In genomic region chr3:129304141-129304540, GRCh38 we compare ENCODE assay signal across 10 cellular contexts. TPM values are rescaled to one million over a fixed set of nuclear protein-coding genes. Genes with fewer than 3 reads are reported as not detected.
DNase-seq lines count a peak whose midpoint lies in the region; ATAC-seq and TF ChIP-seq lines count a peak whose summit lies in the region.
"Had no signal": no experiment of that assay in that cellular context is flagged by ENCODE, and none has a peak within 500 bp of the region (broad histone marks: within the 10 kb centered on the region; RNA-seq: fewer than 3 reads in every experiment).

No MANE protein-coding gene starts in this region.

- H3K79me1 ChIP-seq in IMR-90 (ENCODE audit: low read depth in 1 of 2, low read length in 2 of 2), result no peaks in the 10 kb centered on the region

- intact Hi-C loops in IMR-90 (cut with micrococcal nuclease), result no loop called here

- H3K9me3 Mint-ChIP-seq in CD8-positive, alpha-beta memory T cell, result no peaks in the 10 kb centered on the region
- no peaks in the 10 kb centered on the region for H3K9me3 Mint-ChIP-seq in neural progenitor cell

- peaks cover 3 to 15% (median 12%) of the 10 kb centered on the region in 3 donors for H3K4me1 Mint-ChIP-seq in CD8-positive, alpha-beta memory T cell
- peaks cover 19% of the 10 kb centered on the region for H3K4me1 Mint-ChIP-seq in neural progenitor cell

- no peak overlapping the region for H3K4me2 ChIP-seq in IMR-90 (ENCODE audit: low read depth, low read length)
- no peak overlapping the region for H3K4me2 ChIP-seq in neural progenitor cell

- H2BK5ac ChIP-seq in IMR-90 (ENCODE audit: low read depth, low read length, poor library complexity, severe bottlenecking), result peak overlapping the region; percentile 68

- H2BK15ac ChIP-seq in IMR-90 (ENCODE audit: low read depth, low read length), result 0 out of 3 replicates have a peak overlapping the region, but pooled peaks have one; percentile 27

- H3K36me3 ChIP-seq in CD8-positive, alpha-beta memory T cell (ENCODE audit: insufficient read depth, low read length), result peaks cover 27% of the 10 kb centered on the region
- H3K36me3 ChIP-seq in IMR-90 (ENCODE audit: control insufficient read depth, insufficient read depth, low read length), result peaks cover 8% of the 10 kb centered on the region
- peaks cover 9% of the 10 kb centered on the region for H3K36me3 ChIP-seq in brain microvascular endothelial cell (replicated peaks)
- H3K36me3 ChIP-seq in neural progenitor cell, result no peaks in the 10 kb centered on the region

- H4K91ac ChIP-seq in IMR-90 (ENCODE audit: insufficient read depth, low read depth, low read length), result 0 out of 2 replicates have a peak overlapping the region, but pooled peaks have one; percentile 29

- H3F3A ChIP-seq in neural progenitor cell (ENCODE audit: low read depth), result peaks cover 30% of the 10 kb centered on the region

- peak overlapping the region; percentile 23; the same call in 1 of the 2 replicates for H2BK20ac ChIP-seq in IMR-90 (ENCODE audit: low read depth, low read length)

- TF ChIP-seq RAD21 in IMR-90 (IDR thresholded peaks at IDR 0.05; ENCODE audit: low read length), result no peak

- CTCF ChIA-PET in CD8-positive, alpha-beta memory T cell (lab: Charles Lee), result no interaction called here
- CTCF ChIA-PET in IMR-90 (lab: Yijun Ruan, JAX), result interaction anchor here (1.1 kb wide), 1 partner anchor 12 kb away, joined by 3 read pairs; a partner anchor contains a TSS

- peak overlapping the region; percentile 29; the same call in 1 of the 2 replicates for H3K23ac ChIP-seq in IMR-90 (ENCODE audit: low read depth, low read length)

- peak overlapping the region in 5 of 8 donors; percentile 17 to 86 (median 51) for H3K27ac Mint-ChIP-seq in CD8-positive, alpha-beta memory T cell
- peak overlapping the region; percentile 29 for H3K27ac Mint-ChIP-seq in neural progenitor cell

- peaks cover 11% of the 10 kb centered on the region for H3K9me1 ChIP-seq in IMR-90 (ENCODE audit: insufficient read depth, low read length)

- H4K5ac ChIP-seq in IMR-90 (ENCODE audit: low read depth, low read length), result no peak overlapping the region; the same call in 1 of the 2 replicates

- no peak overlapping the region for H2BK120ac ChIP-seq in IMR-90 (ENCODE audit: low read depth, low read length)

- no peak overlapping the region for H3K4me3 ChIP-seq in CD8-positive, alpha-beta memory T cell (ENCODE audit: low read length)
- H3K4me3 ChIP-seq in IMR-90 (ENCODE audit: insufficient read depth, low read depth, low read length) (no peak overlapping the region), brain microvascular endothelial cell (ENCODE audit: low read depth, low read length) (no peak overlapping the region), neural progenitor cell (no peak overlapping the region)
- H3K4me3 ChIP-seq: thyroid gland had no signal

- dilution Hi-C loops in IMR-90 (cut with HindIII; ENCODE audit: low sequenced_read_pairs, unreplicated experiment), result no loop called here

- H3K27me3 ChIP-seq in CD8-positive, alpha-beta memory T cell (ENCODE audit: insufficient read depth, low read length, poor library complexity, severe bottlenecking), result no peaks in the 10 kb centered on the region
- no peaks in the 10 kb centered on the region for H3K27me3 ChIP-seq in IMR-90 (ENCODE audit: control insufficient read depth, insufficient read depth, low read length)
- H3K27me3 ChIP-seq in brain microvascular endothelial cell (replicated peaks), result no peaks in the 10 kb centered on the region
- no peaks in the 10 kb centered on the region for H3K27me3 ChIP-seq in neural progenitor cell
- H3K27me3 ChIP-seq: thyroid gland had no signal

- no peaks in the 10 kb centered on the region for H3K4me1 ChIP-seq in CD8-positive, alpha-beta memory T cell (ENCODE audit: insufficient read depth, low read length)
- H3K4me1 ChIP-seq in IMR-90 (ENCODE audit: control insufficient read depth, insufficient read depth, low read length), result peaks cover 12% of the 10 kb centered on the region
- H3K4me1 ChIP-seq in neural progenitor cell, result peaks cover 10% of the 10 kb centered on the region

- 0% methylated on average over 1 of the region's 1 CpG; no CpG with 5 or more reads in 1 of the 2 experiments for WGBS in IMR-90 (ENCODE audit: extremely low coverage in 2 of 2, insufficient read length in 1 of 2), 2 experiments

- peaks cover 0 to 69% (median 15%) of the 10 kb centered on the region in 3 donors for H3K36me3 Mint-ChIP-seq in CD8-positive, alpha-beta memory T cell
- H3K36me3 Mint-ChIP-seq in neural progenitor cell, result peaks cover 22% of the 10 kb centered on the region

- ATAC-seq in IMR-90 (ENCODE audit: low read depth), result peak; percentile 76
- ATAC-seq in HG03442 (IDR thresholded peaks at IDR 0.05; ENCODE audit: unreplicated experiment), result no peak

- peak overlapping the region; percentile 21; the same call in 1 of the 2 replicates for H3K9ac ChIP-seq in IMR-90 (ENCODE audit: low read depth, low read length)
- H3K9ac ChIP-seq in neural progenitor cell, result no peak overlapping the region

- peak overlapping the region; percentile 49 for H2AK9ac ChIP-seq in IMR-90 (replicated peaks; ENCODE audit: low read depth, low read length, poor library complexity)

- no peak for TF ChIP-seq CTCF in IMR-90 (conservative IDR thresholded peaks at IDR 0.05; ENCODE audit: low read depth, low read length)
- TF ChIP-seq CTCF in brain microvascular endothelial cell (IDR thresholded peaks at IDR 0.05; ENCODE audit: low read depth, low read length, missing control alignments), result no peak
- TF ChIP-seq CTCF in neural progenitor cell (IDR thresholded peaks at IDR 0.05), result no peak

- H4K20me1 ChIP-seq in IMR-90 (ENCODE audit: insufficient read depth, low read length) (no peaks in the 10 kb centered on the region; the same call in 1 of the 2 replicates), neural progenitor cell (ENCODE audit: low read depth) (no peaks in the 10 kb centered on the region)

- POLR2A ChIA-PET in CD8-positive, alpha-beta memory T cell (lab: Charles Lee), result no interaction called here
- POLR2A ChIA-PET in IMR-90 (lab: Charles Lee; ENCODE audit: unreplicated experiment), result interaction anchor here (0.6 kb wide), 1 partner anchor 8 kb away, joined by 5 read pairs; no protein-coding TSS in a partner anchor

- no peak overlapping the region for H3K27ac ChIP-seq in CD8-positive, alpha-beta memory T cell (ENCODE audit: low read depth, low read length)
- H3K27ac ChIP-seq in IMR-90 (ENCODE audit: insufficient read depth, low read length), result peak overlapping the region; percentile 56; the same call in 1 of the 2 replicates
- no peak overlapping the region for H3K27ac ChIP-seq in brain microvascular endothelial cell
- H3K27ac ChIP-seq in neural progenitor cell, result peak overlapping the region; percentile 5

- peak overlapping the region; percentile 34; the same call in 1 of the 2 replicates for H3K18ac ChIP-seq in IMR-90 (ENCODE audit: low read depth, low read length)

- no peak overlapping the region for H3K56ac ChIP-seq in IMR-90 (ENCODE audit: extremely low read depth, insufficient read depth, low read length)

- H3K9me3 ChIP-seq in CD8-positive, alpha-beta memory T cell (ENCODE audit: low read length), result no peaks in the 10 kb centered on the region
- H3K9me3 ChIP-seq in IMR-90 (ENCODE audit: control insufficient read depth, insufficient read depth, low read length), result no peaks in the 10 kb centered on the region
- no peaks in the 10 kb centered on the region for H3K9me3 ChIP-seq in neural progenitor cell (ENCODE audit: low read depth)
- H3K9me3 ChIP-seq: thyroid gland had no signal

- no peaks in the 10 kb centered on the region for H3K79me2 ChIP-seq in neural progenitor cell (ENCODE audit: low read depth)

- no peak overlapping the region for H3K4me3 Mint-ChIP-seq in CD8-positive, alpha-beta memory T cell
- H3K4me3 Mint-ChIP-seq in neural progenitor cell, result no peak overlapping the region

- in situ Hi-C loops in IMR-90 (cut with MboI; ENCODE audit: low sequenced_read_pairs) (no loop called here), brain microvascular endothelial cell (cut with HindIII; ENCODE audit: low pct_ligation_motif_present, low sequenced_read_pairs) (no loop called here)

- H4K8ac ChIP-seq in IMR-90 (ENCODE audit: low read depth in 2 of 2, low read length in 2 of 2), result peak overlapping the region in 1 of 2 experiments; percentile 36; a peak in 1 of 4 replicates

- H3K14ac ChIP-seq in IMR-90 (replicated peaks; ENCODE audit: low read depth, low read length), result no peak overlapping the region

- TF ChIP-seq POLR2A in IMR-90 (IDR thresholded peaks at IDR 0.05; ENCODE audit: low read depth, low read length), result no peak

- H2AK5ac ChIP-seq in IMR-90 (ENCODE audit: low read depth, low read length), result peak overlapping the region; percentile 3; the same call in 1 of the 2 replicates

- BruUV-seq in IMR-90 (replicated peaks; lab: Mats Ljungman, UMichigan), result no TSS peak

- H3K4ac ChIP-seq in IMR-90 (ENCODE audit: low read depth, low read length), result peak overlapping the region; percentile 14; the same call in 1 of the 2 replicates

- no peaks in the 10 kb centered on the region for H3K27me3 Mint-ChIP-seq in CD8-positive, alpha-beta memory T cell
- peaks cover 2% of the 10 kb centered on the region for H3K27me3 Mint-ChIP-seq in neural progenitor cell (ENCODE audit: insufficient read depth, low read depth)

- no peak for DNase-seq in CD8-positive, alpha-beta memory T cell
- peak; percentile 44 for DNase-seq in IMR-90
- DNase-seq in brain microvascular endothelial cell, result peak; percentile 15
- no peak for DNase-seq in neural progenitor cell (ENCODE audit: low spot score)
- DNase-seq in NCI-H345 (lab: John Stamatoyannopoulos, UW), result no peak
- DNase-seq in stimulated activated naive CD4-positive, alpha-beta T cell treated with Interleukin-2 at 50 U/mL for 16 hours (lab: John Stamatoyannopoulos, UW), result no peak
- DNase-seq: activated CD4-positive, alpha-beta T cell treated with anti-CD3 and anti-CD28 coated beads, Interleukin-2, amount 50 U/mL, for 48 hours; SW 1271; thyroid gland had no signal

- H2AFZ ChIP-seq in IMR-90 (replicated peaks; ENCODE audit: low read length, poor library complexity), result no peak overlapping the region
- no peak overlapping the region for H2AFZ ChIP-seq in neural progenitor cell (replicated peaks)

RNA-seq across cellular contexts. Expression of gene HMCES, which starts 25.5 kb away (rescaled TPM):
- 10 to 100 TPM; 64.3 to 64.6 TPM for total RNA-seq in CD8-positive, alpha-beta memory T cell
- polyA plus RNA-seq in CD8-positive, alpha-beta memory T cell, result 97.9 TPM
- total RNA-seq in IMR-90 (2012; rRNA removed) (25.8 and 26.0 TPM in 2 replicates), neural progenitor cell (ENCODE audit: low replicate concordance) (25.1 and 28.6 TPM in 2 replicates)
- polyA plus RNA-seq in IMR-90 (2012; rRNA removed), result 25.9 and 30.5 TPM in 2 replicates
- 16.8 and 25.4 TPM in 2 replicates for polyA plus RNA-seq in IMR-90 (2012; cell fraction: cytosol; rRNA removed)
- polyA plus RNA-seq in IMR-90 (2012; cell fraction: nucleus; rRNA removed; ENCODE audit: low replicate concordance), result 11.2 and 17.5 TPM in 2 replicates

RNA-seq across cellular contexts. Expression of gene COPG1, which starts 54.7 kb away (rescaled TPM):
- 100 to 1,000 TPM; 134 to 136 TPM for total RNA-seq in CD8-positive, alpha-beta memory T cell
- 101 TPM for polyA plus RNA-seq in CD8-positive, alpha-beta memory T cell
- 440 and 446 TPM in 2 replicates for total RNA-seq in IMR-90 (2012; rRNA removed)
- polyA plus RNA-seq in IMR-90 (2012; rRNA removed), result 179 and 203 TPM in 2 replicates
- 129 and 134 TPM in 2 replicates for polyA plus RNA-seq in IMR-90 (2012; cell fraction: cytosol; rRNA removed)
- polyA plus RNA-seq in IMR-90 (2012; cell fraction: nucleus; rRNA removed; ENCODE audit: low replicate concordance), result 177 and 240 TPM in 2 replicates
- 65.4 and 79.3 TPM in 2 replicates for total RNA-seq in neural progenitor cell (ENCODE audit: low replicate concordance)

Comparison
In these comparisons a context has a peak if more than half of its experiments do, and no peak if none do; other contexts are left out.
1. DNase-seq: peak in IMR-90 (single experiment) and brain microvascular endothelial cell (single experiment); none in CD8-positive, alpha-beta memory T cell (0 of 5), neural progenitor cell (single experiment), NCI-H345 (single experiment) and stimulated activated naive CD4-positive, alpha-beta T cell treated with Interleukin-2 at 50 U/mL for 16 hours (single experiment).
2. H3K27ac ChIP-seq: peak in IMR-90 (single experiment) and neural progenitor cell (single experiment); none in CD8-positive, alpha-beta memory T cell (single experiment) and brain microvascular endothelial cell (single experiment).